1 cellular context compared by ENCODE assay signal in the genomic region with DNA sequence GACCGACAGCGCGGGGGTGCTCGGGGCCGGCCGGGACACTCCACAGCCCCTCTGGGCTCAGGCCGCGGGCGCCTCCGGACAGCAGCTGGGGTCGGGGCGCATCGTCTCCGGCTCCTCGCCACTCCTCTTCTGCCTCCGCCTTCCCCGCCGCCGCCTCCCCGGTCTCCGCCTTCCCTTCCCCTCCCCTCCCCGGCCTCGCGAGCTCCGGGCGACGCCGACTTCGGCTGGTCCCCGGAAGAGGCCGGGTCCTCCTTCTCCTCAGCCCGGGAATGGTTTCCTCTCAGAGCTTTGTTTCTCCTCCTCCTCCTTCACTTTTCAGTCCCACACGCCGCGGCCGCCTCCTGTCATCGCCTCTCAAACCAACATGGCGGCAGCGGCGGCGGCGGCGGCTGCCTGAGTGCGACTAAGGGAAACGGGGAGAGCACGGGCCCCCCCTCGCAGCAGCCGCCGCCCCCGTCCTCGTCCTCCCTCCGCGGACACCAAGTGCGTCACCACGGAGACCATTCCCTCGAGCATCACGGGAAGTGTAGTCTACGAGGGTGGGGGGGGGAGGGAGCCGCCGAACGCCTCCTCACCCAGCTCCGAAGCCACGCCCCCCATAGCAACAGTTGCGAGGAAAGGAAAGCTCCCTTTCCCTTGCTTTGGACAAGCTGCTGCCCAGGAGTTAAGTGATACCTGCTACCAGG.
TF ChIP-seq lines count a peak whose summit lies in the region.

A gene with protein sequence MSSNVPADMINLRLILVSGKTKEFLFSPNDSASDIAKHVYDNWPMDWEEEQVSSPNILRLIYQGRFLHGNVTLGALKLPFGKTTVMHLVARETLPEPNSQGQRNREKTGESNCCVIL (minus strand): TSS at position 405 of the 686 bp plus-strand sequence. CDS start 1,079 bp downstream, outside the sequence.

TF ChIP-seq in HepG2, 621 proteins besides CTCF, POLR2A, EP300 and RAD21 (continued from another document and continues in another):
- TF ChIP-seq, protein P1, sequence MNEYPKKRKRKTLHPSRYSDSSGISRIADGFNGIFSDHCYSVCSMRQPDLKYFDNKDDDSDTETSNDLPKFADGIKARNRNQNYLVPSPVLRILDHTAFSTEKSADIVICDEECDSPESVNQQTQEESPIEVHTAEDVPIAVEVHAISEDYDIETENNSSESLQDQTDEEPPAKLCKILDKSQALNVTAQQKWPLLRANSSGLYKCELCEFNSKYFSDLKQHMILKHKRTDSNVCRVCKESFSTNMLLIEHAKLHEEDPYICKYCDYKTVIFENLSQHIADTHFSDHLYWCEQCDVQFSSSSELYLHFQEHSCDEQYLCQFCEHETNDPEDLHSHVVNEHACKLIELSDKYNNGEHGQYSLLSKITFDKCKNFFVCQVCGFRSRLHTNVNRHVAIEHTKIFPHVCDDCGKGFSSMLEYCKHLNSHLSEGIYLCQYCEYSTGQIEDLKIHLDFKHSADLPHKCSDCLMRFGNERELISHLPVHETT (CRISPR knock-in tag; conservative IDR thresholded peaks at IDR 0.05): peak; percentile 67; the same call in 1 of the 2 replicates
- TF ChIP-seq FOSL2 (CRISPR knock-in tag; IDR thresholded peaks at IDR 0.05): peak; percentile 50
- no peak for TF ChIP-seq RORA (CRISPR knock-in tag; IDR thresholded peaks at IDR 0.05)
- TF ChIP-seq SP2 (CRISPR knock-in tag; IDR thresholded peaks at IDR 0.05): no peak; the same call in 1 of the 2 replicates
- no peak for TF ChIP-seq PAX8 (CRISPR knock-in tag; IDR thresholded peaks at IDR 0.05; ENCODE audit: borderline replicate concordance)
- TF ChIP-seq HOXA3 (CRISPR knock-in tag; IDR thresholded peaks at IDR 0.05): peak; percentile 89
- no peak for TF ChIP-seq ZNF20 (CRISPR knock-in tag; IDR thresholded peaks at IDR 0.05)
- no peak for TF ChIP-seq ZNF772 (CRISPR knock-in tag; IDR thresholded peaks at IDR 0.05)
- no peak for TF ChIP-seq ZNF382 (CRISPR knock-in tag; IDR thresholded peaks at IDR 0.05; ENCODE audit: borderline replicate concordance)
- TF ChIP-seq KLF11 (CRISPR knock-in tag; IDR thresholded peaks at IDR 0.05): no peak
- TF ChIP-seq TAF1 (CRISPR knock-in tag; IDR thresholded peaks at IDR 0.05): peak; percentile 79
- TF ChIP-seq, protein P2, sequence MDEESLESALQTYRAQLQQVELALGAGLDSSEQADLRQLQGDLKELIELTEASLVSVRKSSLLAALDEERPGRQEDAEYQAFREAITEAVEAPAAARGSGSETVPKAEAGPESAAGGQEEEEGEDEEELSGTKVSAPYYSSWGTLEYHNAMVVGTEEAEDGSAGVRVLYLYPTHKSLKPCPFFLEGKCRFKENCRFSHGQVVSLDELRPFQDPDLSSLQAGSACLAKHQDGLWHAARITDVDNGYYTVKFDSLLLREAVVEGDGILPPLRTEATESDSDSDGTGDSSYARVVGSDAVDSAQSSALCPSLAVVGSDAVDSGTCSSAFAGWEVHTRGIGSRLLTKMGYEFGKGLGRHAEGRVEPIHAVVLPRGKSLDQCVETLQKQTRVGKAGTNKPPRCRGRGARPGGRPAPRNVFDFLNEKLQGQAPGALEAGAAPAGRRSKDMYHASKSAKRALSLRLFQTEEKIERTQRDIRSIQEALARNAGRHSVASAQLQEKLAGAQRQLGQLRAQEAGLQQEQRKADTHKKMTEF (CRISPR knock-in tag; IDR thresholded peaks at IDR 0.05): peak; percentile 82
- TF ChIP-seq NKX3-1 (CRISPR knock-in tag; IDR thresholded peaks at IDR 0.05): no peak
- no peak for TF ChIP-seq FOXA1 (IDR thresholded peaks at IDR 0.05)
- no peak for TF ChIP-seq FOXA1 (CRISPR knock-in tag; IDR thresholded peaks at IDR 0.05)
- no peak for TF ChIP-seq GLI4 (CRISPR knock-in tag; IDR thresholded peaks at IDR 0.05; ENCODE audit: borderline replicate concordance)
- no peak for TF ChIP-seq PAWR (CRISPR knock-in tag; IDR thresholded peaks at IDR 0.05; ENCODE audit: borderline replicate concordance)
- TF ChIP-seq HOXA5 (CRISPR knock-in tag; IDR thresholded peaks at IDR 0.05): peak; percentile 21; the same call in 1 of the 2 replicates
- peak; percentile 89 for TF ChIP-seq ZNF143 (CRISPR knock-in tag; IDR thresholded peaks at IDR 0.05)
- TF ChIP-seq TCF12 (IDR thresholded peaks at IDR 0.05): no peak
- TF ChIP-seq TCF12 (CRISPR knock-in tag; IDR thresholded peaks at IDR 0.05): no peak
- TF ChIP-seq, protein P3, sequence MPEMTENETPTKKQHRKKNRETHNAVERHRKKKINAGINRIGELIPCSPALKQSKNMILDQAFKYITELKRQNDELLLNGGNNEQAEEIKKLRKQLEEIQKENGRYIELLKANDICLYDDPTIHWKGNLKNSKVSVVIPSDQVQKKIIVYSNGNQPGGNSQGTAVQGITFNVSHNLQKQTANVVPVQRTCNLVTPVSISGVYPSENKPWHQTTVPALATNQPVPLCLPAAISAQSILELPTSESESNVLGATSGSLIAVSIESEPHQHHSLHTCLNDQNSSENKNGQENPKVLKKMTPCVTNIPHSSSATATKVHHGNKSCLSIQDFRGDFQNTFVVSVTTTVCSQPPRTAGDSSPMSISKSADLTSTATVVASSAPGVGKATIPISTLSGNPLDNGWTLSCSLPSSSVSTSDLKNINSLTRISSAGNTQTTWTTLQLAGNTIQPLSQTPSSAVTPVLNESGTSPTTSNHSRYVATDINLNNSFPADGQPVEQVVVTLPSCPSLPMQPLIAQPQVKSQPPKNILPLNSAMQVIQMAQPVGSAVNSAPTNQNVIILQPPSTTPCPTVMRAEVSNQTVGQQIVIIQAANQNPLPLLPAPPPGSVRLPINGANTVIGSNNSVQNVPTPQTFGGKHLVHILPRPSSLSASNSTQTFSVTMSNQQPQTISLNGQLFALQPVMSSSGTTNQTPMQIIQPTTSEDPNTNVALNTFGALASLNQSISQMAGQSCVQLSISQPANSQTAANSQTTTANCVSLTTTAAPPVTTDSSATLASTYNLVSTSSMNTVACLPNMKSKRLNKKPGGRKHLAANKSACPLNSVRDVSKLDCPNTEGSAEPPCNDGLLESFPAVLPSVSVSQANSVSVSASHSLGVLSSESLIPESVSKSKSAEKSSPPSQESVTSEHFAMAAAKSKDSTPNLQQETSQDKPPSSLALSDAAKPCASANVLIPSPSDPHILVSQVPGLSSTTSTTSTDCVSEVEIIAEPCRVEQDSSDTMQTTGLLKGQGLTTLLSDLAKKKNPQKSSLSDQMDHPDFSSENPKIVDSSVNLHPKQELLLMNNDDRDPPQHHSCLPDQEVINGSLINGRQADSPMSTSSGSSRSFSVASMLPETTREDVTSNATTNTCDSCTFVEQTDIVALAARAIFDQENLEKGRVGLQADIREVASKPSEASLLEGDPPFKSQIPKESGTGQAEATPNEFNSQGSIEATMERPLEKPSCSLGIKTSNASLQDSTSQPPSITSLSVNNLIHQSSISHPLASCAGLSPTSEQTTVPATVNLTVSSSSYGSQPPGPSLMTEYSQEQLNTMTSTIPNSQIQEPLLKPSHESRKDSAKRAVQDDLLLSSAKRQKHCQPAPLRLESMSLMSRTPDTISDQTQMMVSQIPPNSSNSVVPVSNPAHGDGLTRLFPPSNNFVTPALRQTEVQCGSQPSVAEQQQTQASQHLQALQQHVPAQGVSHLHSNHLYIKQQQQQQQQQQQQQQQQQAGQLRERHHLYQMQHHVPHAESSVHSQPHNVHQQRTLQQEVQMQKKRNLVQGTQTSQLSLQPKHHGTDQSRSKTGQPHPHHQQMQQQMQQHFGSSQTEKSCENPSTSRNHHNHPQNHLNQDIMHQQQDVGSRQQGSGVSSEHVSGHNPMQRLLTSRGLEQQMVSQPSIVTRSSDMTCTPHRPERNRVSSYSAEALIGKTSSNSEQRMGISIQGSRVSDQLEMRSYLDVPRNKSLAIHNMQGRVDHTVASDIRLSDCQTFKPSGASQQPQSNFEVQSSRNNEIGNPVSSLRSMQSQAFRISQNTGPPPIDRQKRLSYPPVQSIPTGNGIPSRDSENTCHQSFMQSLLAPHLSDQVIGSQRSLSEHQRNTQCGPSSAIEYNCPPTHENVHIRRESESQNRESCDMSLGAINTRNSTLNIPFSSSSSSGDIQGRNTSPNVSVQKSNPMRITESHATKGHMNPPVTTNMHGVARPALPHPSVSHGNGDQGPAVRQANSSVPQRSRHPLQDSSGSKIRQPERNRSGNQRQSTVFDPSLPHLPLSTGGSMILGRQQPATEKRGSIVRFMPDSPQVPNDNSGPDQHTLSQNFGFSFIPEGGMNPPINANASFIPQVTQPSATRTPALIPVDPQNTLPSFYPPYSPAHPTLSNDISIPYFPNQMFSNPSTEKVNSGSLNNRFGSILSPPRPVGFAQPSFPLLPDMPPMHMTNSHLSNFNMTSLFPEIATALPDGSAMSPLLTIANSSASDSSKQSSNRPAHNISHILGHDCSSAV (CRISPR knock-in tag; IDR thresholded peaks at IDR 0.05; ENCODE audit: borderline replicate concordance): no peak
- TF ChIP-seq, protein P4, sequence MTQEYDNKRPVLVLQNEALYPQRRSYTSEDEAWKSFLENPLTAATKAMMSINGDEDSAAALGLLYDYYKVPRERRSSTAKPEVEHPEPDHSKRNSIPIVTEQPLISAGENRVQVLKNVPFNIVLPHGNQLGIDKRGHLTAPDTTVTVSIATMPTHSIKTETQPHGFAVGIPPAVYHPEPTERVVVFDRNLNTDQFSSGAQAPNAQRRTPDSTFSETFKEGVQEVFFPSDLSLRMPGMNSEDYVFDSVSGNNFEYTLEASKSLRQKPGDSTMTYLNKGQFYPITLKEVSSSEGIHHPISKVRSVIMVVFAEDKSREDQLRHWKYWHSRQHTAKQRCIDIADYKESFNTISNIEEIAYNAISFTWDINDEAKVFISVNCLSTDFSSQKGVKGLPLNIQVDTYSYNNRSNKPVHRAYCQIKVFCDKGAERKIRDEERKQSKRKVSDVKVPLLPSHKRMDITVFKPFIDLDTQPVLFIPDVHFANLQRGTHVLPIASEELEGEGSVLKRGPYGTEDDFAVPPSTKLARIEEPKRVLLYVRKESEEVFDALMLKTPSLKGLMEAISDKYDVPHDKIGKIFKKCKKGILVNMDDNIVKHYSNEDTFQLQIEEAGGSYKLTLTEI (CRISPR knock-in tag; conservative IDR thresholded peaks at IDR 0.05): no peak
- TF ChIP-seq SPEN (CRISPR knock-in tag; IDR thresholded peaks at IDR 0.05; ENCODE audit: low read depth): no peak
- TF ChIP-seq, protein P5, sequence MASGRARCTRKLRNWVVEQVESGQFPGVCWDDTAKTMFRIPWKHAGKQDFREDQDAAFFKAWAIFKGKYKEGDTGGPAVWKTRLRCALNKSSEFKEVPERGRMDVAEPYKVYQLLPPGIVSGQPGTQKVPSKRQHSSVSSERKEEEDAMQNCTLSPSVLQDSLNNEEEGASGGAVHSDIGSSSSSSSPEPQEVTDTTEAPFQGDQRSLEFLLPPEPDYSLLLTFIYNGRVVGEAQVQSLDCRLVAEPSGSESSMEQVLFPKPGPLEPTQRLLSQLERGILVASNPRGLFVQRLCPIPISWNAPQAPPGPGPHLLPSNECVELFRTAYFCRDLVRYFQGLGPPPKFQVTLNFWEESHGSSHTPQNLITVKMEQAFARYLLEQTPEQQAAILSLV (CRISPR knock-in tag; IDR thresholded peaks at IDR 0.05; ENCODE audit: borderline replicate concordance): no peak
- no peak for TF ChIP-seq LCORL (IDR thresholded peaks at IDR 0.05)
- TF ChIP-seq LCORL (CRISPR knock-in tag; IDR thresholded peaks at IDR 0.05): peak; percentile 21; the same call in 1 of the 2 replicates
- no peak for TF ChIP-seq PRPF4 (IDR thresholded peaks at IDR 0.05; ENCODE audit: low read depth, low read length, poor library complexity, severe bottlenecking)
- no peak for TF ChIP-seq CENPX (CRISPR knock-in tag; IDR thresholded peaks at IDR 0.05)
- TF ChIP-seq MXI1 (IDR thresholded peaks at IDR 0.05; ENCODE audit: borderline replicate concordance, low read depth, low read length): peak; percentile 68; the same call in 1 of the 3 replicates
- TF ChIP-seq, protein P6, sequence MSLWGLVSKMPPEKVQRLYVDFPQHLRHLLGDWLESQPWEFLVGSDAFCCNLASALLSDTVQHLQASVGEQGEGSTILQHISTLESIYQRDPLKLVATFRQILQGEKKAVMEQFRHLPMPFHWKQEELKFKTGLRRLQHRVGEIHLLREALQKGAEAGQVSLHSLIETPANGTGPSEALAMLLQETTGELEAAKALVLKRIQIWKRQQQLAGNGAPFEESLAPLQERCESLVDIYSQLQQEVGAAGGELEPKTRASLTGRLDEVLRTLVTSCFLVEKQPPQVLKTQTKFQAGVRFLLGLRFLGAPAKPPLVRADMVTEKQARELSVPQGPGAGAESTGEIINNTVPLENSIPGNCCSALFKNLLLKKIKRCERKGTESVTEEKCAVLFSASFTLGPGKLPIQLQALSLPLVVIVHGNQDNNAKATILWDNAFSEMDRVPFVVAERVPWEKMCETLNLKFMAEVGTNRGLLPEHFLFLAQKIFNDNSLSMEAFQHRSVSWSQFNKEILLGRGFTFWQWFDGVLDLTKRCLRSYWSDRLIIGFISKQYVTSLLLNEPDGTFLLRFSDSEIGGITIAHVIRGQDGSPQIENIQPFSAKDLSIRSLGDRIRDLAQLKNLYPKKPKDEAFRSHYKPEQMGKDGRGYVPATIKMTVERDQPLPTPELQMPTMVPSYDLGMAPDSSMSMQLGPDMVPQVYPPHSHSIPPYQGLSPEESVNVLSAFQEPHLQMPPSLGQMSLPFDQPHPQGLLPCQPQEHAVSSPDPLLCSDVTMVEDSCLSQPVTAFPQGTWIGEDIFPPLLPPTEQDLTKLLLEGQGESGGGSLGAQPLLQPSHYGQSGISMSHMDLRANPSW (CRISPR knock-in tag; IDR thresholded peaks at IDR 0.05; ENCODE audit: borderline replicate concordance): no peak
- TF ChIP-seq PITX1 (CRISPR knock-in tag; IDR thresholded peaks at IDR 0.05): 0 out of 2 replicates have a peak, but pooled peaks have one; percentile 24
- 0 out of 2 replicates have a peak, but pooled peaks have one; percentile 53 for TF ChIP-seq ZBTB20 (CRISPR knock-in tag; IDR thresholded peaks at IDR 0.05; ENCODE audit: borderline replicate concordance, low read depth)
- 0 out of 2 replicates have a peak, but pooled peaks have one; percentile 43 for TF ChIP-seq SRY (CRISPR knock-in tag; IDR thresholded peaks at IDR 0.05)
- TF ChIP-seq, protein P7, sequence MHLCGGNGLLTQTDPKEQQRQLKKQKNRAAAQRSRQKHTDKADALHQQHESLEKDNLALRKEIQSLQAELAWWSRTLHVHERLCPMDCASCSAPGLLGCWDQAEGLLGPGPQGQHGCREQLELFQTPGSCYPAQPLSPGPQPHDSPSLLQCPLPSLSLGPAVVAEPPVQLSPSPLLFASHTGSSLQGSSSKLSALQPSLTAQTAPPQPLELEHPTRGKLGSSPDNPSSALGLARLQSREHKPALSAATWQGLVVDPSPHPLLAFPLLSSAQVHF (CRISPR knock-in tag; IDR thresholded peaks at IDR 0.05): no peak
- TF ChIP-seq ZNF550 (CRISPR knock-in tag; IDR thresholded peaks at IDR 0.05; ENCODE audit: borderline replicate concordance): no peak
- peak; percentile 51; the same call in 1 of the 2 replicates for TF ChIP-seq MYC (CRISPR knock-in tag; IDR thresholded peaks at IDR 0.05; ENCODE audit: borderline replicate concordance)
- no peak for TF ChIP-seq PHB2 (IDR thresholded peaks at IDR 0.05; ENCODE audit: partially characterized antibody)
- TF ChIP-seq GATAD2A (CRISPR knock-in tag; IDR thresholded peaks at IDR 0.05): 0 out of 2 replicates have a peak, but pooled peaks have one; percentile 15
- no peak for TF ChIP-seq MAFF (IDR thresholded peaks at IDR 0.05; ENCODE audit: low read depth, low read length)
- TF ChIP-seq, protein P8, sequence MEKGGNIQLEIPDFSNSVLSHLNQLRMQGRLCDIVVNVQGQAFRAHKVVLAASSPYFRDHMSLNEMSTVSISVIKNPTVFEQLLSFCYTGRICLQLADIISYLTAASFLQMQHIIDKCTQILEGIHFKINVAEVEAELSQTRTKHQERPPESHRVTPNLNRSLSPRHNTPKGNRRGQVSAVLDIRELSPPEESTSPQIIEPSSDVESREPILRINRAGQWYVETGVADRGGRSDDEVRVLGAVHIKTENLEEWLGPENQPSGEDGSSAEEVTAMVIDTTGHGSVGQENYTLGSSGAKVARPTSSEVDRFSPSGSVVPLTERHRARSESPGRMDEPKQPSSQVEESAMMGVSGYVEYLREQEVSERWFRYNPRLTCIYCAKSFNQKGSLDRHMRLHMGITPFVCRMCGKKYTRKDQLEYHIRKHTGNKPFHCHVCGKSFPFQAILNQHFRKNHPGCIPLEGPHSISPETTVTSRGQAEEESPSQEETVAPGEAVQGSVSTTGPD (CRISPR knock-in tag; IDR thresholded peaks at IDR 0.05): no peak
- TF ChIP-seq NAIF1 (CRISPR knock-in tag; IDR thresholded peaks at IDR 0.05; ENCODE audit: borderline replicate concordance): no peak
